Comparison of ENCODE assay signal across 8 cellular contexts in the genomic region with DNA sequence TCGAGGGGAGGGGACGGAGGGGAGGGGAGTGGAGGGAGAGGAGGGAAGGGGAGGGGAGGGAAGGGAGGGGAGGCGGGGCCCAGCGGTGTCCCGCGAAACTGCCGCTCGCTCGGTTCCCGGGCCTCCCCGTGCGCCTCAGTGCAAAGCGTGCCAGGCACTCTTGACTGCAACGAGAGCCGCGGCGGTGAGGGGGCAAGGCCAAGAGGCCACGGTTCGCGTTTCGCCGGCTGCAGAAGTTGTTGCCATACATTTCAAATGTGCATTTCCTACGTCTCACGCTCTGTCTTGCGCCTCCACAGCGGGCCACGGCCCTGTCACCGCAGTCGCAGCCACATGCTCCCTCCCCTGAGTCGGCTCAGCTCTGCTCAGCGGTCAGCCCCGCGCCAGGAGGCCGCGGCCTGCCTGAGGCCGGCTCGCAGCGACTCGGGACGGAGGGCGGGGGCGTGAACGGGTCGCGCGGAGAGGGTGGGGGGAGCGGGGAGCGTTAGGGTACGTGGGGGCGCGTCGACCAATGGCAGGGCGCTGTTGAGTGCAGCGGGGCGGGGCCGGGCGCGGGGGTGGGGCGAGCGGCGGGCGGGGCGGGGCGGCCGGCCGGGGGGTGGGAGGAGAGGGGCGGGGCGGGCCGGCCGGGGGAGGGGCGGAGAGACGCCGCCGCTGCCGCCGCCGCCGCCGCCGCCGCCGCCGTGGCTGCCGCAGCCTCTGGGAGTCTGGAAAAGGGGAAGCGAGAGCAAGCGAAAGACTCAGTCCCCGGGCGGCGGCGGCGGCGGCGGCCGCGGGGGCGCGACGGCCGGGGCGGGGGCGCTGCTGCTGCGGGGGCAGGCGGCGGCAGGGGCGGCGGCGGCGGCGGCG. TPM values are rescaled to one million over a fixed set of nuclear protein-coding genes. Genes with fewer than 3 reads are reported as not detected.
A peak's percentile ranks its signal among the peaks of the same experiment; 100 is the strongest.
DNase-seq lines count a peak whose midpoint lies in the region; ATAC-seq and TF ChIP-seq lines count a peak whose summit lies in the region.

TSS of gene PPP2R5C (plus strand) at position 678 of the 849 bp plus-strand sequence. CDS start 185 bp downstream, outside the sequence.

- no peak for TF ChIP-seq CTCF in GM13976 (IDR thresholded peaks at IDR 0.05; ENCODE audit: borderline replicate concordance, control extremely low read depth, extremely low read depth, insufficient read depth, missing control alignments)

- 1% methylated on average over 88 of the region's 110 CpGs for WGBS in urinary bladder

- H3K27ac ChIP-seq in angular gyrus (ENCODE audit: low read depth, low read length) (peak within 1 kb of the TSS; percentile 99), urinary bladder (ENCODE audit: low read depth) (peak within 1 kb of the TSS; percentile 92)

- intact Hi-C loops in T-helper 2 cell treated with Interferon-gamma antibody and Interleukin-4, amounts not matched to agents 100 ng/mL and 5 ng/mL, for 36 hours (cut with micrococcal nuclease) = loop anchor here (1.0 to 5.0 kb wide), 8 partner anchors 38 to 1386 kb away; partner anchors contain the start of genes CINP, DYNC1H1, RCOR1 and TECPR2
- intact Hi-C loops in left ventricle myocardium superior (cut with micrococcal nuclease) = no loop called here

- in situ Hi-C loops in GM13976 (cut with MboI; ENCODE audit: low sequenced_read_pairs, unreplicated experiment) = no loop called here

- DNase-seq in GM13976 (ENCODE audit: low spot score) (peak; percentile 95), NCI-H1694 (lab: John Stamatoyannopoulos, UW) (peak; percentile 77), left ventricle myocardium superior (peak; percentile 96), pulmonary artery endothelial cell (ENCODE audit: low read depth, low spot score) (peak; percentile 59)

- H3K4me3 ChIP-seq in urinary bladder (ENCODE audit: low read depth, low read length) = peak within 1 kb of the TSS; percentile 98

- H3K4me1 ChIP-seq in urinary bladder (ENCODE audit: insufficient read depth) = no peaks in the 10 kb centered on the region

- H3K36me3 ChIP-seq in urinary bladder (ENCODE audit: insufficient read depth) = no peaks in the 10 kb centered on the region

- ATAC-seq in HG02840 (IDR thresholded peaks at IDR 0.05; ENCODE audit: low FRiP score, unreplicated experiment) = peak; percentile 58
- ATAC-seq in left ventricle myocardium superior = peak; percentile 89

RNA-seq across cellular contexts. Expression of gene PPP2R5C, which starts in this region (rescaled TPM):
- 237 and 240 TPM in 2 replicates for total RNA-seq in T-helper 2 cell treated with Interferon-gamma antibody and Interleukin-4, amounts not matched to agents 100 ng/mL and 5 ng/mL, for 36 hours
- 211 TPM for total RNA-seq in left ventricle myocardium superior
- total RNA-seq in pulmonary artery endothelial cell = 81.4 and 81.5 TPM in 2 replicates
- total RNA-seq in urinary bladder = 118 TPM
- 85.4 TPM for polyA plus RNA-seq in urinary bladder

Comparison
In these comparisons a context has a peak if more than half of its experiments do, and no peak if none do; other contexts are left out.
1. Peak in every context shown above with its lines: DNase-seq, ATAC-seq, H3K4me3 ChIP-seq and H3K27ac ChIP-seq.